ENCODE assay signal across 29 cellular contexts in the genomic region with DNA sequence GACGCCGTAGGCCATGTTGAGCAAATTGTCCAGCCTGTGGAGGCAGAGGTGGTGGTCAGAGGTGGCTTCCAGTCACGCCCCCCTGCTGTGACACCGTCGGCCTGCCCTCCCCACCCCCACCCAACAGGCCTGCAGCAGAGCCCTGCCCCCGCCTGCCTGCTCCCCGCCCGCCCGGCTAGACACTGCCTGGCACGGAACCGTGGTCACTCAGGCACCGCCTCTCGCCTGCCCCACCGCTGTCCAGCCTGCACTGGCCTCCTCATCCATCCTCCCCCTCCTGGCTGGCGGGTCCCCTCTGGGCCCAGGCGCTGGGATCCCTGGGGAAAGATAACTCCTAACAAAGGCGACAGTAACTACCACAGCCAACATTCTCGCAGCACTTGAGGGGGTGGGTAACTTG. TPM values are rescaled to one million over a fixed set of nuclear protein-coding genes. Genes with fewer than 3 reads are reported as not detected.
DNase-seq lines count a peak whose midpoint lies in the region; ATAC-seq and TF ChIP-seq lines count a peak whose summit lies in the region.
"Had no signal": no experiment of that assay in that cellular context is flagged by ENCODE, and none has a peak within 500 bp of the region (broad histone marks: within the 10 kb centered on the region; RNA-seq: fewer than 3 reads in every experiment).

No MANE protein-coding gene starts in this region.

- no peaks in the 10 kb centered on the region for H3K4me1 ChIP-seq in Panc1 (ENCODE audit: control insufficient read depth, insufficient read depth, low read length)
- H3K4me1 ChIP-seq in transverse colon = no peaks in the 10 kb centered on the region
- H3K4me1 ChIP-seq: breast epithelium, left ventricle myocardium inferior, suprapubic skin had no signal

- POLR2A ChIA-PET in Panc1 (lab: Charles Lee) = no interaction called here

- H3K4me1 Mint-ChIP-seq in nephron progenitor cell = peaks cover 26% of the 10 kb centered on the region
- H3K4me1 Mint-ChIP-seq in activated T-cell treated with anti-CD3 and anti-CD28 coated beads, Interleukin-2, amount 50 U/mL, for 72 hours (ENCODE audit: low read depth) = no peaks in the 10 kb centered on the region
- H3K4me1 Mint-ChIP-seq: activated naive CD8-positive, alpha-beta T cell treated with anti-CD3 and anti-CD28 coated beads, Interleukin-2, amount 50 U/mL, for 24 hours; CD14-positive monocyte had no signal

- H3K27ac ChIP-seq in Panc1 (ENCODE audit: low read length) (no peak overlapping the region), transverse colon (no peak overlapping the region)
- H3K27ac ChIP-seq: breast epithelium, left ventricle myocardium inferior, neutrophil, right atrium auricular region, SK-N-MC, suprapubic skin had no signal

- intact Hi-C loops in Panc1 (cut with micrococcal nuclease; ENCODE audit: unreplicated experiment) = no loop called here
- intact Hi-C loops in head of caudate nucleus (cut with DNase I) = no loop called here
- intact Hi-C loops in transverse colon (cut with DNase I; ENCODE audit: low total_unique reads) = no loop called here

- peaks cover 16% of the 10 kb centered on the region for H3K27me3 Mint-ChIP-seq in nephron progenitor cell (ENCODE audit: low read depth, poor library complexity)
- peaks cover 12% of the 10 kb centered on the region for H3K27me3 Mint-ChIP-seq in activated T-cell treated with anti-CD3 and anti-CD28 coated beads, Interleukin-2, amount 50 U/mL, for 72 hours (ENCODE audit: low read depth)

- H3K27ac Mint-ChIP-seq in nephron progenitor cell = no peak overlapping the region
- H3K27ac Mint-ChIP-seq in activated T-cell treated with anti-CD3 and anti-CD28 coated beads, Interleukin-2, amount 50 U/mL, for 72 hours = no peak overlapping the region
- H3K27ac Mint-ChIP-seq: activated naive CD8-positive, alpha-beta T cell treated with anti-CD3 and anti-CD28 coated beads, Interleukin-2, amount 50 U/mL, for 24 hours; CD14-positive monocyte; dendritic cell treated with granulocyte-macrophage colony-stimulating factor and Interleukin-4, amounts not matched to agents 40 ng/mL and 50 ng/mL, for 4 days; T-helper 2 cell treated with Interferon-gamma antibody and Interleukin-4, amounts not matched to agents 5 μg/mL and 100 μg/mL, for 36 hours had no signal

- H3K4me3 Mint-ChIP-seq in nephron progenitor cell = no peak overlapping the region
- H3K4me3 Mint-ChIP-seq in activated T-cell treated with anti-CD3 and anti-CD28 coated beads, Interleukin-2, amount 50 U/mL, for 72 hours = no peak overlapping the region
- H3K4me3 Mint-ChIP-seq: activated naive CD8-positive, alpha-beta T cell treated with anti-CD3 and anti-CD28 coated beads, Interleukin-2, amount 50 U/mL, for 24 hours; CD14-positive monocyte; dendritic cell treated with granulocyte-macrophage colony-stimulating factor and Interleukin-4, amounts not matched to agents 40 ng/mL and 50 ng/mL, for 4 days; T-helper 2 cell treated with Interferon-gamma antibody and Interleukin-4, amounts not matched to agents 5 μg/mL and 100 μg/mL, for 36 hours had no signal

- DNase-seq in C1 segment of cervical spinal cord (lab: John Stamatoyannopoulos, UW) (peak in 13 of 14 donors; percentile 26 to 90 (median 77)), Panc1 (ENCODE audit: low read depth, low spot score) (no peak), head of caudate nucleus (peak; percentile 82 to 97 (median 92)), nephron progenitor cell (peak; percentile 56), foreskin melanocyte (no peak), transverse colon (no peak), ureter (ENCODE audit: low spot score) (no peak)
- DNase-seq in activated T-cell treated with anti-CD3 and anti-CD28 coated beads, Interleukin-2, amount 50 U/mL, for 72 hours = no peak
- DNase-seq: activated CD4-positive, alpha-beta T cell treated with anti-CD3 and anti-CD28 coated beads, Interleukin-2, amount 50 U/mL, for 4 hours; activated effector memory CD4-positive, alpha-beta T cell treated with anti-CD3 and anti-CD28 coated beads, Interleukin-2, amount 50 U/mL, for 16 hours; activated naive CD8-positive, alpha-beta T cell treated with anti-CD3 and anti-CD28 coated beads, Interleukin-2, amount 50 U/mL, for 24 hours; GF-D8; GOT3; left ventricle myocardium inferior; NCI-H1417 treated with DMSO at 0.1 percent for 48 hours; NCI-H510A; stimulated activated CD4-positive, alpha-beta T cell treated with anti-CD3 and anti-CD28 coated beads, Interleukin-15, amount 100 ng/mL, for 24 hours had no signal

- no peak for TF ChIP-seq EP300 in transverse colon (IDR thresholded peaks at IDR 0.05; ENCODE audit: low read depth)

- H3K9me3 ChIP-seq in Panc1 (ENCODE audit: control insufficient read depth, insufficient read depth, low read depth, low read length) (no peaks in the 10 kb centered on the region), transverse colon (no peaks in the 10 kb centered on the region)
- H3K9me3 ChIP-seq: breast epithelium, left ventricle myocardium inferior, neutrophil, right atrium auricular region, suprapubic skin had no signal

- no peak overlapping the region for H3K4me3 ChIP-seq in Panc1 (ENCODE audit: low read depth in 2 of 2, low read length in 2 of 2)
- H3K4me3 ChIP-seq in transverse colon = no peak overlapping the region
- H3K4me3 ChIP-seq: breast epithelium, GM12878, left ventricle myocardium inferior, right atrium auricular region, SK-N-MC, suprapubic skin had no signal

- H3K36me3 ChIP-seq in Panc1 (ENCODE audit: control insufficient read depth, insufficient read depth, low read length) = no peaks in the 10 kb centered on the region
- H3K36me3 ChIP-seq in transverse colon = no peaks in the 10 kb centered on the region
- H3K36me3 ChIP-seq: breast epithelium, left ventricle myocardium inferior, neutrophil, right atrium auricular region, suprapubic skin had no signal

- no peaks in the 10 kb centered on the region for H3K36me3 Mint-ChIP-seq in nephron progenitor cell (ENCODE audit: low read depth)
- H3K36me3 Mint-ChIP-seq in activated T-cell treated with anti-CD3 and anti-CD28 coated beads, Interleukin-2, amount 50 U/mL, for 72 hours (ENCODE audit: insufficient read depth in 2 of 2) = no peaks in the 10 kb centered on the region
- H3K36me3 Mint-ChIP-seq: CD14-positive monocyte had no signal

- peak; percentile 43; the same call in 1 of the 2 replicates for ATAC-seq in Panc1
- no peak for ATAC-seq in activated T-cell treated with anti-CD3 and anti-CD28 coated beads, Interleukin-2, amount 50 U/mL, for 72 hours (replicated peaks in 1 of 2)
- ATAC-seq: activated naive CD8-positive, alpha-beta T cell treated with anti-CD3 and anti-CD28 coated beads, Interleukin-2, amount 50 U/mL, for 24 hours; GM12878 had no signal

- H3K27me3 ChIP-seq in Panc1 (ENCODE audit: control insufficient read depth, insufficient read depth, low read length) (no peaks in the 10 kb centered on the region), transverse colon (peaks cover 38% of the 10 kb centered on the region)
- H3K27me3 ChIP-seq: breast epithelium, right atrium auricular region had no signal

- WGBS in transverse colon (ENCODE audit: low coverage in 1 of 2), 2 donors = 44% methylated on average over 4 of the region's 18 CpGs; no CpG with 5 or more reads in 1 of the 2 donors

- in situ Hi-C loops in Panc1 (cut with HindIII; ENCODE audit: low pct_unique_long_range_greater_than_20kb, low sequenced_read_pairs) (no loop called here), transverse colon (cut with MboI; ENCODE audit: low pct_ligation_motif_present in 1 of 4, low pct_unique_long_range_greater_than_20kb in 1 of 4, low sequenced_read_pairs in 3 of 4) (loop anchor here in 1 of 4 donors (25.0 kb wide), 1 partner anchor 170 kb away; a partner anchor contains a TSS)

- no peaks in the 10 kb centered on the region for H3K9me3 Mint-ChIP-seq in nephron progenitor cell
- no peaks in the 10 kb centered on the region for H3K9me3 Mint-ChIP-seq in activated T-cell treated with anti-CD3 and anti-CD28 coated beads, Interleukin-2, amount 50 U/mL, for 72 hours
- H3K9me3 Mint-ChIP-seq: activated naive CD8-positive, alpha-beta T cell treated with anti-CD3 and anti-CD28 coated beads, Interleukin-2, amount 50 U/mL, for 24 hours; dendritic cell treated with granulocyte-macrophage colony-stimulating factor and Interleukin-4, amounts not matched to agents 40 ng/mL and 50 ng/mL, for 4 days; T-helper 2 cell treated with Interferon-gamma antibody and Interleukin-4, amounts not matched to agents 5 μg/mL and 100 μg/mL, for 36 hours had no signal

- BruUV-seq in Panc1 (replicated peaks; lab: Mats Ljungman, UMichigan) = no TSS peak

- CTCF ChIA-PET in Panc1 (lab: Charles Lee) = no interaction called here

- no peak for TF ChIP-seq POLR2A in transverse colon (IDR thresholded peaks at IDR 0.05)

- TF ChIP-seq CTCF in Panc1 (IDR thresholded peaks at IDR 0.05) (no peak), nephron progenitor cell (IDR thresholded peaks at IDR 0.05) (no peak), transverse colon (IDR thresholded peaks at IDR 0.05) (no peak)

RNA-seq across cellular contexts. Expression of a gene that starts 21.7 kb away (rescaled TPM):
- total RNA-seq in Panc1 (2021; ENCODE audit: unreplicated experiment) (399 TPM), transverse colon (100 to 1,000 TPM; 119 to 195 (median 183) TPM), ureter (267 TPM)
- 413 TPM for polyA plus RNA-seq in Panc1 (2012; ENCODE audit: insufficient read length)
- 100 to 1,000 TPM; 253 to 266 TPM for total RNA-seq in activated T-cell treated with anti-CD3 and anti-CD28 coated beads, Interleukin-2, amount 50 U/mL, for 72 hours

RNA-seq across cellular contexts. Expression of a gene that starts 22.2 kb away (rescaled TPM):
- total RNA-seq in Panc1 (2021; ENCODE audit: unreplicated experiment) (1.9 TPM), transverse colon (1 to 10 TPM in 1 of 4 donors, under 1 TPM in 1, not detected in 2; 0.32 to 2.2 TPM), ureter (0.78 TPM)
- polyA plus RNA-seq in Panc1 (2012; ENCODE audit: insufficient read length) = 2.9 TPM
- under 1 TPM; 0.16 to 0.50 TPM for total RNA-seq in activated T-cell treated with anti-CD3 and anti-CD28 coated beads, Interleukin-2, amount 50 U/mL, for 72 hours

RNA-seq across cellular contexts. Expression of a gene that starts 23.7 kb away (rescaled TPM):
- total RNA-seq in Panc1 (2021; ENCODE audit: unreplicated experiment) = not detected
- polyA plus RNA-seq in Panc1 (2012; ENCODE audit: insufficient read length) = not detected
- under 1 TPM in 1 of 2 donors, not detected in 1; 0.48 TPM for total RNA-seq in activated T-cell treated with anti-CD3 and anti-CD28 coated beads, Interleukin-2, amount 50 U/mL, for 72 hours
- 1 to 10 TPM in 2 of 4 donors, under 1 TPM in 1, not detected in 1; 0.27 to 3.2 (median 1.3) TPM for total RNA-seq in transverse colon
- not detected for total RNA-seq in ureter
- total RNA-seq: breast epithelium, epithelial cell of proximal tubule, right atrium auricular region, RPMI7951, suprapubic skin had no signal
- polyA plus RNA-seq: CD14-positive monocyte had no signal

RNA-seq across cellular contexts. Expression of a gene that starts 38.0 kb away (rescaled TPM):
- total RNA-seq in Panc1 (2021; ENCODE audit: unreplicated experiment) = 22.6 TPM
- 25.9 TPM for polyA plus RNA-seq in Panc1 (2012; ENCODE audit: insufficient read length)
- total RNA-seq in activated T-cell treated with anti-CD3 and anti-CD28 coated beads, Interleukin-2, amount 50 U/mL, for 72 hours = not detected
- total RNA-seq in transverse colon = 10 to 100 TPM in 3 of 4 donors, 1 to 10 TPM in 1; 6.7 to 78.9 (median 28.1) TPM
- 44.2 TPM for total RNA-seq in ureter
- total RNA-seq: A673, GM12878 had no signal
- polyA plus RNA-seq: CD14-positive monocyte, GM12878 had no signal

RNA-seq across cellular contexts. Expression of a gene that starts 48.5 kb away (rescaled TPM):
- 10.4 TPM for total RNA-seq in Panc1 (2021; ENCODE audit: unreplicated experiment)
- 15.8 TPM for polyA plus RNA-seq in Panc1 (2012; ENCODE audit: insufficient read length)
- 10 to 100 TPM; 10.5 to 12.3 TPM for total RNA-seq in activated T-cell treated with anti-CD3 and anti-CD28 coated beads, Interleukin-2, amount 50 U/mL, for 72 hours
- total RNA-seq in transverse colon = 10 to 100 TPM; 10.6 to 44.9 (median 17.4) TPM
- total RNA-seq in ureter = 10.9 TPM

Comparison
In these comparisons a context has a peak if more than half of its experiments do, and no peak if none do; other contexts are left out.
1. DNase-seq: peak in C1 segment of cervical spinal cord (13 of 14), head of caudate nucleus (42 of 42) and nephron progenitor cell (single experiment); none in Panc1 (single experiment), foreskin melanocyte (single experiment), activated T-cell treated with anti-CD3 and anti-CD28 coated beads, Interleukin-2, amount 50 U/mL, for 72 hours (0 of 2), transverse colon (single experiment) and ureter (single experiment).